In the genomic region with DNA sequence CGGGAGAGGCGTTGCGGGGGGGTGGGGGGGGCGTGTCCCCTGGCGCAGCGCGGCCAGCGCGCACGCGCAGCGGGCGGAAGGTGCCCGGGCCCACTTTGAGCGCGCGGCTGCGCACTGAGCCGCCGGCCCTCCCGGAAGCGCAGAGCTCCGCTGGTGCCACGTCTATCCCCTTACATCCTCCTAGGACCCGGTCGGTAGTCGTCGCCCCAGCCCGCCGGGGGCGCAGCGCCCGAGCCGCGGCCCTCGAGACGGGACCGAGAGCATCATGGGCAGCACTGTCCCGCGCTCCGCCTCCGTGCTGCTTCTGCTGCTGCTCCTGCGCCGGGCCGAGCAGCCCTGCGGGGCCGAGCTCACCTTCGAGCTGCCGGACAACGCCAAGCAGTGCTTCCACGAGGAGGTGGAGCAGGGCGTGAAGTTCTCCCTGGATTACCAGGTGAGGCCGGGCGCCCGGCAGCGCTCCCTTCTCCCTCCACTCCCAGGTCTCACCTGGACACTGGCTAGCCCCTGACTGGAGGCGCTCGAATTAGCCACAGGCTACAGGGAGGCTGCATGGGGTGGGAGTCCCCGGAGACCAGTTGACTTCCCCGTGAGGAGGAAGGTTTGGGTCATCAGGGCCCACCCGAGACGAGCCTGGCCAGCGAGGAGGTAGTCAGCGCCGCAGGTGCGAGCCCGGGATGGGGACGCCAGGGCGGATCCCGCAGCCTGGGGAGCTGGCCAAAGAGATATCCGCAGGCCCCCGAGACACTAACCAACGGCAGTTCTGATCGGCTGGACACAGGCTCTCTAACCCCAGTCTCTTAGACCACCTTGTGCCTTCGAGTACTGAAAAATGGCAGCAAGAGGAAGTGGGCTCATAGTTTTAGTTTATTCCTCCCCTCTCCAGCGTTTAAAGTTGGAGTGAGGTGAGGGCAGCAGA, we compare ENCODE assay signal across 8 cellular contexts. TPM values are rescaled to one million over a fixed set of nuclear protein-coding genes. Genes with fewer than 3 reads are reported as not detected.
DNase-seq lines count a peak whose midpoint lies in the region; ATAC-seq, FAIRE-seq and TF ChIP-seq lines count a peak whose summit lies in the region.

A gene (plus strand): TSS at position 128 of the 916 bp plus-strand sequence. CDS start 138 bp downstream, at position 266.

- WGBS in adrenal gland, 4 donors = 1 to 6% (median 2%) methylated on average over 9 to 71 of the region's 76 CpGs
- WGBS in psoas muscle, 3 donors = 1 to 2% (median 1%) methylated on average over 35 to 72 of the region's 76 CpGs

- ATAC-seq in HG02678 (IDR thresholded peaks at IDR 0.05; ENCODE audit: unreplicated experiment) = peak; percentile 92
- peak; percentile 96 for ATAC-seq in left ventricle myocardium superior
- peak in 3 of 4 donors; percentile 57 to 79 (median 67) for ATAC-seq in psoas muscle

- H3K9me3 ChIP-seq in adrenal gland (replicated peaks in 1 of 3) (no peaks in the 10 kb centered on the region), psoas muscle (no peaks in the 10 kb centered on the region)

- intact Hi-C loops in adrenal gland (cut with DNase I) (no loop called here), left ventricle myocardium superior (cut with micrococcal nuclease) (no loop called here), psoas muscle (cut with DNase I) (no loop called here)

- H3K27me3 ChIP-seq in adrenal gland (peaks cover 7% of the 10 kb centered on the region), psoas muscle (ENCODE audit: insufficient read depth in 3 of 3, low read length in 2 of 3) (peaks cover 0 to 46% (median 15%) of the 10 kb centered on the region in 3 donors)

- peaks cover 0 to 21% of the 10 kb centered on the region in 2 donors for H3K36me3 ChIP-seq in adrenal gland (replicated peaks in 1 of 2)
- H3K36me3 ChIP-seq in psoas muscle (ENCODE audit: insufficient read depth in 1 of 2, low read depth in 1 of 2) = no peaks in the 10 kb centered on the region

- DNase-seq in GM12891 (ENCODE audit: insufficient read length, low spot score) = peak; percentile 97
- peak; percentile 68 for DNase-seq in NCI-H1105 treated with DMSO at 0.1 percent for 48 hours (lab: John Stamatoyannopoulos, UW)
- peak; percentile 54 to 90 (median 63) for DNase-seq in T-helper 1 cell
- peak; percentile 40 to 67 (median 56) for DNase-seq in adrenal gland
- peak; percentile 85 for DNase-seq in left ventricle myocardium superior
- DNase-seq in psoas muscle = peak; percentile 67 to 70
- peak; percentile 99 for DNase-seq in urothelium cell line (ENCODE audit: low spot score)

- H3K4me3 ChIP-seq in adrenal gland (peak within 1 kb of the TSS in 3 of 4 donors; percentile 55 to 76 (median 64)), psoas muscle (peak within 1 kb of the TSS; percentile 73)

- TF ChIP-seq CTCF in adrenal gland (IDR thresholded peaks at IDR 0.05) (peak in 3 of 6 experiments; percentile 6 to 12 (median 8)), psoas muscle (IDR thresholded peaks at IDR 0.05) (no peak)

- FAIRE-seq in GM12891 (lab: Jason Lieb, UNC) = peak; percentile 96
- FAIRE-seq in urothelium cell line (lab: Jason Lieb, UNC) = no peak

- peak; percentile 60; the same call in 1 of the 2 replicates for TF ChIP-seq POLR2A in GM12891 (IDR thresholded peaks at IDR 0.05; ENCODE audit: low read depth, low read length)
- TF ChIP-seq POLR2A in adrenal gland (IDR thresholded peaks at IDR 0.05) = no peak

- H3K27ac ChIP-seq in adrenal gland (no peak within 1 kb of the TSS), psoas muscle (no peak within 1 kb of the TSS)

- H3K4me1 ChIP-seq in adrenal gland (replicated peaks in 1 of 2) (peaks cover 7 to 14% of the 10 kb centered on the region in 2 donors), psoas muscle (peaks cover 6% of the 10 kb centered on the region)

TF ChIP-seq in GM12891, 5 proteins besides CTCF, POLR2A, EP300 and RAD21:
- TF ChIP-seq PAX5 (IDR thresholded peaks at IDR 0.05; ENCODE audit: insufficient read depth, low read length, severe bottlenecking) (no peak), POLR2AphosphoS5 (IDR thresholded peaks at IDR 0.05; ENCODE audit: low read depth, low read length) (peak; percentile 63; the same call in 1 of the 2 replicates), SPI1 (IDR thresholded peaks at IDR 0.05; ENCODE audit: low read depth, low read length) (peak; percentile 59)
TF ChIP-seq in GM12891: peak in this region for 2.

RNA-seq across cellular contexts. Expression of the gene that starts here (rescaled TPM):
- polyA plus RNA-seq in GM12891 (2012; ENCODE audit: low read depth, missing spikeins) = 51.1 TPM
- total RNA-seq in adrenal gland = 10 to 100 TPM; 27.7 to 70.4 (median 37.0) TPM
- 10 to 100 TPM; 23.5 to 38.7 (median 26.4) TPM for polyA plus RNA-seq in adrenal gland
- 14.6 TPM for total RNA-seq in left ventricle myocardium superior
- 1 to 10 TPM; 1.3 to 3.7 (median 3.0) TPM for total RNA-seq in psoas muscle
- polyA plus RNA-seq in psoas muscle = 1 to 10 TPM; 2.3 to 4.8 (median 2.9) TPM

Comparison
In these comparisons a context has a peak if more than half of its experiments do, and no peak if none do; other contexts are left out.
1. RNA of the gene that starts here (polyA plus RNA-seq): 23.5 to 38.7 TPM in adrenal gland; 2.3 to 4.8 TPM in psoas muscle; every median in the first group is over 4 times any median in the second.
2. Peak in every context shown above with its lines, with median percentiles within 50 percentile points of each other: DNase-seq and ATAC-seq.